Comparison of ENCODE assay signal across 1 cellular context in genomic region chr12:57775563-57776246, GRCh38.
TF ChIP-seq lines count a peak whose summit lies in the region.

No MANE protein-coding gene starts in this region.

TF ChIP-seq in HepG2, 621 proteins besides CTCF, POLR2A, EP300 and RAD21:
- no peak for TF ChIP-seq RELA (CRISPR knock-in tag; IDR thresholded peaks at IDR 0.05)
- TF ChIP-seq NFE2L2 (IDR thresholded peaks at IDR 0.05; ENCODE audit: low read length), result no peak
- no peak for TF ChIP-seq ZNF883 (CRISPR knock-in tag; IDR thresholded peaks at IDR 0.05; ENCODE audit: not compliant biosample characterization)
- no peak for TF ChIP-seq FOXJ3 (CRISPR knock-in tag; IDR thresholded peaks at IDR 0.05; ENCODE audit: borderline replicate concordance)
- no peak for TF ChIP-seq TEAD3 (CRISPR knock-in tag; optimal IDR thresholded peaks at IDR 0.05; ENCODE audit: borderline replicate concordance)
- TF ChIP-seq NONO (IDR thresholded peaks at IDR 0.05), result no peak
- no peak for TF ChIP-seq NONO (CRISPR knock-in tag; conservative IDR thresholded peaks at IDR 0.05)
